In genomic region chr11:63879598-63879997, GRCh38 we compare ENCODE assay signal across 1 cellular context.
TF ChIP-seq lines count a peak whose summit lies in the region.

No MANE protein-coding gene starts in this region.

TF ChIP-seq in SK-N-SH treated with all-trans-retinoic acid at 6 μM for 48 hours, 23 proteins besides CTCF, POLR2A, EP300 and RAD21 (continued from another document):
- TF ChIP-seq PATZ1 (CRISPR knock-in tag; IDR thresholded peaks at IDR 0.05; ENCODE audit: borderline replicate concordance) (no peak), POU6F1 (CRISPR knock-in tag; IDR thresholded peaks at IDR 0.05; ENCODE audit: borderline replicate concordance, low read depth) (no peak), ARNTL (CRISPR knock-in tag; IDR thresholded peaks at IDR 0.05; ENCODE audit: borderline replicate concordance, low read depth) (no peak)
